In genomic region chr1:47940779-47941178, GRCh38 we compare ENCODE assay signal across 1 cellular context.
TF ChIP-seq lines count a peak whose summit lies in the region.

No MANE protein-coding gene starts in this region.

TF ChIP-seq in WTC11, 78 proteins besides CTCF, POLR2A, EP300 and RAD21:
- TF ChIP-seq ZSCAN18 (CRISPR knock-in tag; IDR thresholded peaks at IDR 0.05) (no peak), HMGXB4 (CRISPR knock-in tag; IDR thresholded peaks at IDR 0.05) (no peak), CDX4 (CRISPR knock-in tag; IDR thresholded peaks at IDR 0.05; ENCODE audit: borderline replicate concordance) (no peak), MLX (CRISPR knock-in tag; IDR thresholded peaks at IDR 0.05) (no peak), SOX15 (CRISPR knock-in tag; IDR thresholded peaks at IDR 0.05) (no peak), MAX (CRISPR knock-in tag; IDR thresholded peaks at IDR 0.05) (no peak), ZBTB43 (CRISPR knock-in tag; IDR thresholded peaks at IDR 0.05) (no peak), FOXP1 (CRISPR knock-in tag; IDR thresholded peaks at IDR 0.05; ENCODE audit: borderline replicate concordance) (no peak), ERG (CRISPR knock-in tag; IDR thresholded peaks at IDR 0.05) (no peak), ZNF317 (CRISPR knock-in tag; IDR thresholded peaks at IDR 0.05; ENCODE audit: borderline replicate concordance, low read depth) (no peak), IRF1 (CRISPR knock-in tag; IDR thresholded peaks at IDR 0.05) (no peak), PRRX2 (CRISPR knock-in tag; IDR thresholded peaks at IDR 0.05) (no peak), STAT6 (CRISPR knock-in tag; conservative IDR thresholded peaks at IDR 0.05; ENCODE audit: low read depth) (no peak), NFYB (CRISPR knock-in tag; conservative IDR thresholded peaks at IDR 0.05; ENCODE audit: low read depth) (no peak), ZNF281 (CRISPR knock-in tag; IDR thresholded peaks at IDR 0.05) (no peak), E2F4 (CRISPR knock-in tag; IDR thresholded peaks at IDR 0.05; ENCODE audit: borderline replicate concordance, low read depth) (no peak), ZNF416 (CRISPR knock-in tag; IDR thresholded peaks at IDR 0.05) (no peak), USF2 (CRISPR knock-in tag; IDR thresholded peaks at IDR 0.05) (no peak)
